In genomic region chr22:35894937-35895708, GRCh38 we compare ENCODE assay signal across 8 cellular contexts.
A peak's percentile ranks its signal among the peaks of the same experiment; 100 is the strongest.
DNase-seq lines count a peak whose midpoint lies in the region; ATAC-seq, FAIRE-seq and TF ChIP-seq lines count a peak whose summit lies in the region.

No MANE protein-coding gene starts in this region.

- H3K79me2 ChIP-seq in keratinocyte (ENCODE audit: control insufficient read depth, insufficient read depth, low read length) (peaks cover 61% of the 10 kb centered on the region), smooth muscle cell (ENCODE audit: low read depth) (peaks cover 17% of the 10 kb centered on the region)

- no peak for TF ChIP-seq CTCF in brain microvascular endothelial cell (IDR thresholded peaks at IDR 0.05; ENCODE audit: low read depth, low read length, missing control alignments)
- TF ChIP-seq CTCF in keratinocyte (optimal IDR thresholded peaks at IDR 0.05 in 1 of 3, IDR thresholded peaks at IDR 0.05 in 1 of 3, conservative IDR thresholded peaks at IDR 0.05 in 1 of 3; ENCODE audit: extremely low read depth in 1 of 3, insufficient read depth in 2 of 3, low read length in 3 of 3): no peak
- TF ChIP-seq CTCF in smooth muscle cell (IDR thresholded peaks at IDR 0.05; ENCODE audit: borderline replicate concordance, insufficient read depth, poor library complexity, severe bottlenecking): no peak

- in situ Hi-C loops in brain microvascular endothelial cell (cut with HindIII; ENCODE audit: low pct_ligation_motif_present, low sequenced_read_pairs): no loop called here

- H3K27ac Mint-ChIP-seq in activated naive CD8-positive, alpha-beta T cell treated with anti-CD3 and anti-CD28 coated beads, Interleukin-2, amount 50 U/mL, for 24 hours: no peak overlapping the region
- H3K27ac Mint-ChIP-seq in naive thymus-derived CD4-positive, alpha-beta T cell: no peak overlapping the region

- H3K4me1 ChIP-seq in keratinocyte (ENCODE audit: control insufficient read depth, extremely low read depth, insufficient read depth, low read length) (peaks cover 51% of the 10 kb centered on the region), smooth muscle cell (ENCODE audit: low read depth) (peaks cover 32% of the 10 kb centered on the region)
- no peaks in the 10 kb centered on the region for H3K4me1 ChIP-seq in naive thymus-derived CD4-positive, alpha-beta T cell (ENCODE audit: control insufficient read depth in 2 of 2, insufficient read depth in 2 of 2, low read length in 2 of 2)

- WGBS in smooth muscle cell (ENCODE audit: low lambda C conversion rate): 69% methylated on average over 6 of the region's 7 CpGs

- CTCF ChIA-PET in HEK293T (lab: Yijun Ruan, JAX): interaction anchor here (1.0 kb wide), 1 partner anchor 19 kb away, joined by 3 read pairs; no protein-coding TSS in a partner anchor
- CTCF ChIA-PET in naive thymus-derived CD4-positive, alpha-beta T cell (lab: Charles Lee): no interaction called here

- peak; percentile 27 for DNase-seq in HEK293T (ENCODE audit: extremely low spot score)
- DNase-seq in brain microvascular endothelial cell: peak; percentile 42
- DNase-seq in keratinocyte (ENCODE audit: low read depth, low spot score): peak; percentile 54
- DNase-seq in smooth muscle cell (lab: John Stamatoyannopoulos, UW; ENCODE audit: unreplicated experiment): no peak
- no peak for DNase-seq in activated naive CD8-positive, alpha-beta T cell treated with anti-CD3 and anti-CD28 coated beads, Interleukin-2, amount 50 U/mL, for 24 hours
- no peak for DNase-seq in naive thymus-derived CD4-positive, alpha-beta T cell
- DNase-seq in NCI-H524 treated with DMSO at 0.1 percent for 48 hours (lab: John Stamatoyannopoulos, UW): no peak

- H3K9me3 Mint-ChIP-seq in activated naive CD8-positive, alpha-beta T cell treated with anti-CD3 and anti-CD28 coated beads, Interleukin-2, amount 50 U/mL, for 24 hours: no peaks in the 10 kb centered on the region
- no peaks in the 10 kb centered on the region for H3K9me3 Mint-ChIP-seq in naive thymus-derived CD4-positive, alpha-beta T cell

- H3K4me3 ChIP-seq in brain microvascular endothelial cell (ENCODE audit: low read depth, low read length) (no peak overlapping the region), keratinocyte (ENCODE audit: control insufficient read depth in 2 of 3, extremely low read depth in 1 of 3, insufficient read depth in 2 of 3, low read depth in 1 of 3, low read length in 3 of 3) (peak overlapping the region; percentile 34 to 64 (median 55)), smooth muscle cell (peak overlapping the region; percentile 18)
- H3K4me3 ChIP-seq in naive thymus-derived CD4-positive, alpha-beta T cell (ENCODE audit: low read length): no peak overlapping the region

- H3K9me3 ChIP-seq in keratinocyte (ENCODE audit: control insufficient read depth, low read depth, low read length): no peaks in the 10 kb centered on the region
- H3K9me3 ChIP-seq in smooth muscle cell (replicated peaks; ENCODE audit: low read depth): no peaks in the 10 kb centered on the region
- H3K9me3 ChIP-seq in naive thymus-derived CD4-positive, alpha-beta T cell (ENCODE audit: control insufficient read depth in 2 of 3, low read length in 3 of 3): no peaks in the 10 kb centered on the region

- intact Hi-C loops in naive thymus-derived CD4-positive, alpha-beta T cell (cut with micrococcal nuclease): no loop called here

- FAIRE-seq in keratinocyte (lab: Jason Lieb, UNC): peak; percentile 79

- H3K9ac ChIP-seq in keratinocyte (ENCODE audit: control insufficient read depth, extremely low read depth, insufficient read depth, low read length) (peak overlapping the region; percentile 72), smooth muscle cell (ENCODE audit: low read depth) (no peak overlapping the region)

- no peaks in the 10 kb centered on the region for H3K27me3 ChIP-seq in brain microvascular endothelial cell (replicated peaks)
- H3K27me3 ChIP-seq in keratinocyte (ENCODE audit: control insufficient read depth, extremely low read depth, insufficient read depth, low read length): no peaks in the 10 kb centered on the region
- no peaks in the 10 kb centered on the region for H3K27me3 ChIP-seq in smooth muscle cell (ENCODE audit: low read depth)
- no peaks in the 10 kb centered on the region for H3K27me3 ChIP-seq in naive thymus-derived CD4-positive, alpha-beta T cell (ENCODE audit: control insufficient read depth in 2 of 2, insufficient read depth in 2 of 2, low read length in 2 of 2)

- POLR2A ChIA-PET in HEK293T (lab: Yijun Ruan, JAX): interaction anchor here (0.5 kb wide), 1 partner anchor 12 kb away, joined by 3 read pairs; no protein-coding TSS in a partner anchor
- POLR2A ChIA-PET in naive thymus-derived CD4-positive, alpha-beta T cell (lab: Charles Lee): no interaction called here

- H2AFZ ChIP-seq in keratinocyte (ENCODE audit: control insufficient read depth, low read length) (no peak overlapping the region), smooth muscle cell (ENCODE audit: low read depth) (no peak overlapping the region)

- H3K27ac ChIP-seq in brain microvascular endothelial cell (no peak overlapping the region), keratinocyte (ENCODE audit: control insufficient read depth, insufficient read depth, low read length) (peak overlapping the region; percentile 93), smooth muscle cell (ENCODE audit: low read depth) (peak overlapping the region; percentile 56)
- H3K27ac ChIP-seq in naive thymus-derived CD4-positive, alpha-beta T cell (ENCODE audit: low read depth, low read length): no peak overlapping the region

- H3F3A ChIP-seq in smooth muscle cell (ENCODE audit: low read depth): peaks cover 10% of the 10 kb centered on the region

- H3K4me1 Mint-ChIP-seq in activated naive CD8-positive, alpha-beta T cell treated with anti-CD3 and anti-CD28 coated beads, Interleukin-2, amount 50 U/mL, for 24 hours: peaks cover under 1% of the 10 kb centered on the region
- peaks cover 0 to 8% (median under 1%) of the 10 kb centered on the region in 7 donors for H3K4me1 Mint-ChIP-seq in naive thymus-derived CD4-positive, alpha-beta T cell

- H4K20me1 ChIP-seq in keratinocyte (ENCODE audit: control insufficient read depth, extremely low read depth, insufficient read depth, low read length): no peaks in the 10 kb centered on the region
- H4K20me1 ChIP-seq in smooth muscle cell (ENCODE audit: low read depth): peaks cover 86% of the 10 kb centered on the region

- H3K36me3 ChIP-seq in brain microvascular endothelial cell (replicated peaks) (no peaks in the 10 kb centered on the region), keratinocyte (ENCODE audit: control insufficient read depth in 2 of 2, extremely low read depth in 1 of 2, insufficient read depth in 2 of 2, low read length in 2 of 2) (no peaks in the 10 kb centered on the region), smooth muscle cell (ENCODE audit: low read depth) (no peaks in the 10 kb centered on the region)
- no peaks in the 10 kb centered on the region for H3K36me3 ChIP-seq in naive thymus-derived CD4-positive, alpha-beta T cell (ENCODE audit: control insufficient read depth in 2 of 3, insufficient read depth in 3 of 3, low read length in 3 of 3)

- H3K9me1 ChIP-seq in keratinocyte (ENCODE audit: control insufficient read depth, extremely low read depth, insufficient read depth, low read length): no peaks in the 10 kb centered on the region

- peak overlapping the region; percentile 93 for H3K4me2 ChIP-seq in keratinocyte (ENCODE audit: control insufficient read depth, extremely low read depth, insufficient read depth, low read depth, low read length)
- peak overlapping the region; percentile 66 for H3K4me2 ChIP-seq in smooth muscle cell

- peaks cover 8% of the 10 kb centered on the region for H3K27me3 Mint-ChIP-seq in activated naive CD8-positive, alpha-beta T cell treated with anti-CD3 and anti-CD28 coated beads, Interleukin-2, amount 50 U/mL, for 24 hours
- peaks cover 5 to 14% (median 10%) of the 10 kb centered on the region in 5 donors for H3K27me3 Mint-ChIP-seq in naive thymus-derived CD4-positive, alpha-beta T cell

- dilution Hi-C loops in keratinocyte (cut with MboI; ENCODE audit: extremely low pct_ligation_motif_present, low sequenced_read_pairs): no loop called here

- H3K4me3 Mint-ChIP-seq in activated naive CD8-positive, alpha-beta T cell treated with anti-CD3 and anti-CD28 coated beads, Interleukin-2, amount 50 U/mL, for 24 hours: no peak overlapping the region
- H3K4me3 Mint-ChIP-seq in naive thymus-derived CD4-positive, alpha-beta T cell: no peak overlapping the region

- ATAC-seq in HG03159 (IDR thresholded peaks at IDR 0.05; ENCODE audit: unreplicated experiment): no peak
- ATAC-seq in activated naive CD8-positive, alpha-beta T cell treated with anti-CD3 and anti-CD28 coated beads, Interleukin-2, amount 50 U/mL, for 24 hours: no peak
- ATAC-seq in naive thymus-derived CD4-positive, alpha-beta T cell: no peak

- H3K36me3 Mint-ChIP-seq in activated naive CD8-positive, alpha-beta T cell treated with anti-CD3 and anti-CD28 coated beads, Interleukin-2, amount 50 U/mL, for 24 hours (ENCODE audit: low read depth): no peaks in the 10 kb centered on the region
- no peaks in the 10 kb centered on the region for H3K36me3 Mint-ChIP-seq in naive thymus-derived CD4-positive, alpha-beta T cell

TF ChIP-seq in HEK293T, 16 proteins besides CTCF, POLR2A, EP300 and RAD21:
- TF ChIP-seq SUZ12 (IDR thresholded peaks at IDR 0.05): no peak
- TF ChIP-seq ARNT (IDR thresholded peaks at IDR 0.05): no peak
- TF ChIP-seq LEF1 (IDR thresholded peaks at IDR 0.05; ENCODE audit: borderline replicate concordance): no peak
- TF ChIP-seq TARDBP (IDR thresholded peaks at IDR 0.05): no peak
- TF ChIP-seq ZNF384 (IDR thresholded peaks at IDR 0.05): peak; percentile 55; the same call in 1 of the 2 replicates
TF ChIP-seq in HEK293T: peak in this region for 1.

Comparison
In these comparisons a context has a peak if more than half of its experiments do, and no peak if none do; other contexts are left out.
1. DNase-seq: peak in HEK293T (single experiment), brain microvascular endothelial cell (single experiment) and keratinocyte (single experiment); none in smooth muscle cell (single experiment), activated naive CD8-positive, alpha-beta T cell treated with anti-CD3 and anti-CD28 coated beads, Interleukin-2, amount 50 U/mL, for 24 hours (single experiment), naive thymus-derived CD4-positive, alpha-beta T cell (0 of 9) and NCI-H524 treated with DMSO at 0.1 percent for 48 hours (single experiment).
2. H3K27ac ChIP-seq: peak in keratinocyte (single experiment) and smooth muscle cell (single experiment); none in brain microvascular endothelial cell (single experiment) and naive thymus-derived CD4-positive, alpha-beta T cell (single experiment).
3. H3K4me3 ChIP-seq: peak in keratinocyte (3 of 3) and smooth muscle cell (single experiment); none in brain microvascular endothelial cell (single experiment) and naive thymus-derived CD4-positive, alpha-beta T cell (single experiment).